ENCODE assay signal across 10 cellular contexts in genomic region chr20:4504814-4505213, GRCh38.
"Had no signal": no experiment of that assay in that cellular context is flagged by ENCODE, and none has a peak within 500 bp of the region (broad histone marks: within the 10 kb centered on the region; RNA-seq: fewer than 3 reads in every experiment).

No MANE protein-coding gene starts in this region.

- DNase-seq: GM23248, GOT3, H7, H9, HCEC 1CT, HFFc6 had no signal

- H3K27ac ChIP-seq: GM23248 had no signal

- H3K36me3 ChIP-seq: HAP-1 had no signal

- H3K4me1 ChIP-seq: HAP-1 had no signal

- H3K4me2 ChIP-seq: GM23338 had no signal

- H3K9ac ChIP-seq: GM23248 had no signal

- H3K4me3 ChIP-seq: GM23248, GM23338, HAP-1 had no signal

- H3K9me3 ChIP-seq: HAP-1 had no signal

- H2AFZ ChIP-seq: GM23248, GM23338 had no signal

- ATAC-seq: GM23338, HCT116 had no signal

- FAIRE-seq: H54 had no signal
